17 cellular contexts compared by ENCODE assay signal in genomic region chr22:43077121-43077877, GRCh38. TPM values are rescaled to one million over a fixed set of nuclear protein-coding genes. Genes with fewer than 3 reads are reported as not detected.
DNase-seq lines count a peak whose midpoint lies in the region; ATAC-seq and TF ChIP-seq lines count a peak whose summit lies in the region.
"Had no signal": no experiment of that assay in that cellular context is flagged by ENCODE, and none has a peak within 500 bp of the region (broad histone marks: within the 10 kb centered on the region; RNA-seq: fewer than 3 reads in every experiment).

No MANE protein-coding gene starts in this region.

- H3K9me3 Mint-ChIP-seq in immature natural killer cell (peaks cover 0 to 3% (median 0%) of the 10 kb centered on the region in 6 donors), GM23338 (no peaks in the 10 kb centered on the region; the same call in 2 of the 3 replicates)
- no peaks in the 10 kb centered on the region for H3K9me3 Mint-ChIP-seq in activated T-helper 1 cell treated with anti-CD3 and anti-CD28 coated beads, Interleukin-12 subunit alpha, Interleukin-12 subunit beta, Interleukin-2, Interleukin-4 antibody, amounts not matched to agents 30 ng/mL and 10 ng/mL and 1 ng/mL, durations not matched to agents 14 hours and 24 hours and 36 hours

- H3F3A ChIP-seq in GM23338 (replicated peaks; ENCODE audit: low read depth), result no peaks in the 10 kb centered on the region

- no peaks in the 10 kb centered on the region for H3K4me1 ChIP-seq in GM23338 (ENCODE audit: insufficient read depth)
- H3K4me1 ChIP-seq: uterus had no signal

- DNase-seq in NCI-H2171 treated with DMSO at 0.1 percent for 48 hours (lab: John Stamatoyannopoulos, UW) (peak; percentile 84), cerebellar cortex (ENCODE audit: low spot score) (peak; percentile 93), immature natural killer cell (no peak), retina (peak; percentile 19), GM23338 (ENCODE audit: low spot score) (no peak)
- DNase-seq in activated T-helper 1 cell treated with anti-CD3 and anti-CD28 coated beads, Interleukin-12 subunit alpha, Interleukin-12 subunit beta, Interleukin-2, Interleukin-4 antibody, amounts not matched to agents 30 ng/mL and 10 ng/mL and 1 ng/mL, durations not matched to agents 14 hours and 24 hours and 36 hours (ENCODE audit: low spot score), result no peak
- DNase-seq in activated CD4-positive, alpha-beta T cell treated with anti-CD3 and anti-CD28 coated beads, Interleukin-2, amount 50 U/mL, for 4 hours, result no peak
- DNase-seq: activated CD4-positive, alpha-beta T cell treated with anti-CD3 and anti-CD28 coated beads for 48 hours; activated CD8-positive, alpha-beta memory T cell treated with anti-CD3 and anti-CD28 coated beads, Interleukin-2, amount 50 U/mL, for 4 hours; activated naive CD4-positive, alpha-beta T cell; aorta; kidney glomerular epithelial cell; NCI-H1105; occipital lobe; uterus had no signal

- intact Hi-C loops in activated T-helper 1 cell treated with anti-CD3 and anti-CD28 coated beads, Interleukin-12 subunit alpha, Interleukin-12 subunit beta, Interleukin-2, Interleukin-4 antibody, amounts not matched to agents 30 ng/mL and 10 ng/mL and 1 ng/mL, durations not matched to agents 14 hours and 24 hours and 36 hours (cut with micrococcal nuclease), result no loop called here

- no peak for TF ChIP-seq CTCF in GM23338 (conservative IDR thresholded peaks at IDR 0.05; ENCODE audit: low read depth in 2 of 2)

- H4K20me1 ChIP-seq in GM23338 (replicated peaks; ENCODE audit: insufficient read depth), result no peaks in the 10 kb centered on the region

- H3K27me3 Mint-ChIP-seq in immature natural killer cell (ENCODE audit: low read depth in 3 of 3) (peaks cover 2 to 21% (median 8%) of the 10 kb centered on the region in 3 donors), GM23338 (ENCODE audit: insufficient read depth, low read depth, poor library complexity) (peaks cover 8% of the 10 kb centered on the region)
- H3K27me3 Mint-ChIP-seq in activated T-helper 1 cell treated with anti-CD3 and anti-CD28 coated beads, Interleukin-12 subunit alpha, Interleukin-12 subunit beta, Interleukin-2, Interleukin-4 antibody, amounts not matched to agents 30 ng/mL and 10 ng/mL and 1 ng/mL, durations not matched to agents 14 hours and 24 hours and 36 hours (ENCODE audit: insufficient read depth), result no peaks in the 10 kb centered on the region

- no peaks in the 10 kb centered on the region for H3K79me2 ChIP-seq in GM23338 (replicated peaks; ENCODE audit: insufficient read depth)

- no peak overlapping the region for H2AFZ ChIP-seq in GM23338

- H3K27ac Mint-ChIP-seq in immature natural killer cell (peak overlapping the region in 4 of 6 donors; percentile 22 to 86 (median 71)), GM23338 (no peak overlapping the region)
- H3K27ac Mint-ChIP-seq in activated T-helper 1 cell treated with anti-CD3 and anti-CD28 coated beads, Interleukin-12 subunit alpha, Interleukin-12 subunit beta, Interleukin-2, Interleukin-4 antibody, amounts not matched to agents 30 ng/mL and 10 ng/mL and 1 ng/mL, durations not matched to agents 14 hours and 24 hours and 36 hours, result no peak overlapping the region

- H3K9me2 ChIP-seq in GM23338 (ENCODE audit: insufficient read depth), result no peaks in the 10 kb centered on the region

- ATAC-seq in GM23338, result no peak
- no peak for ATAC-seq in HG02763 (IDR thresholded peaks at IDR 0.05; ENCODE audit: unreplicated experiment)

- no peak overlapping the region for H3K27ac ChIP-seq in GM23338 (ENCODE audit: low read depth)
- H3K27ac ChIP-seq: uterus had no signal

- no peak overlapping the region for H3K4me3 Mint-ChIP-seq in immature natural killer cell
- no peak overlapping the region for H3K4me3 Mint-ChIP-seq in activated T-helper 1 cell treated with anti-CD3 and anti-CD28 coated beads, Interleukin-12 subunit alpha, Interleukin-12 subunit beta, Interleukin-2, Interleukin-4 antibody, amounts not matched to agents 30 ng/mL and 10 ng/mL and 1 ng/mL, durations not matched to agents 14 hours and 24 hours and 36 hours
- no peak overlapping the region for H3K4me3 Mint-ChIP-seq in GM23338

- no peaks in the 10 kb centered on the region for H3K27me3 ChIP-seq in GM23338 (ENCODE audit: insufficient read depth)
- H3K27me3 ChIP-seq: uterus had no signal

- no peaks in the 10 kb centered on the region for H3K36me3 ChIP-seq in GM23338 (ENCODE audit: insufficient read depth)
- H3K36me3 ChIP-seq: uterus had no signal

- no peak overlapping the region for H3K4me2 ChIP-seq in GM23338

- no peak overlapping the region for H3K4me3 ChIP-seq in GM23338
- H3K4me3 ChIP-seq: uterus had no signal

- H3K4me1 Mint-ChIP-seq in immature natural killer cell (peaks cover 24 to 26% of the 10 kb centered on the region in 2 donors), GM23338 (no peaks in the 10 kb centered on the region)
- H3K4me1 Mint-ChIP-seq in activated T-helper 1 cell treated with anti-CD3 and anti-CD28 coated beads, Interleukin-12 subunit alpha, Interleukin-12 subunit beta, Interleukin-2, Interleukin-4 antibody, amounts not matched to agents 30 ng/mL and 10 ng/mL and 1 ng/mL, durations not matched to agents 14 hours and 24 hours and 36 hours (ENCODE audit: low read depth), result no peaks in the 10 kb centered on the region

- H3K36me3 Mint-ChIP-seq in immature natural killer cell (peaks cover 0 to 6% (median 3%) of the 10 kb centered on the region in 3 donors), GM23338 (ENCODE audit: low read depth) (no peaks in the 10 kb centered on the region)
- H3K36me3 Mint-ChIP-seq in activated T-helper 1 cell treated with anti-CD3 and anti-CD28 coated beads, Interleukin-12 subunit alpha, Interleukin-12 subunit beta, Interleukin-2, Interleukin-4 antibody, amounts not matched to agents 30 ng/mL and 10 ng/mL and 1 ng/mL, durations not matched to agents 14 hours and 24 hours and 36 hours (ENCODE audit: low read depth), result peaks cover 1% of the 10 kb centered on the region

TF ChIP-seq in GM23338, 12 proteins besides CTCF, POLR2A, EP300 and RAD21 (continues in another document):
- TF ChIP-seq EZH2phosphoT487 (IDR thresholded peaks at IDR 0.05; ENCODE audit: unreplicated experiment), result no peak
- no peak for TF ChIP-seq STAT1 (IDR thresholded peaks at IDR 0.05; ENCODE audit: unreplicated experiment)
- no peak for TF ChIP-seq JUNB (IDR thresholded peaks at IDR 0.05; ENCODE audit: unreplicated experiment)
- TF ChIP-seq ZNF331 (CRISPR knock-in tag; IDR thresholded peaks at IDR 0.05; ENCODE audit: low read depth), result no peak
- TF ChIP-seq POLR2AphosphoS5 (IDR thresholded peaks at IDR 0.05; ENCODE audit: low read depth), result no peak
- TF ChIP-seq EZH2 (IDR thresholded peaks at IDR 0.05; ENCODE audit: low read depth, unreplicated experiment), result no peak
- TF ChIP-seq, protein P1, sequence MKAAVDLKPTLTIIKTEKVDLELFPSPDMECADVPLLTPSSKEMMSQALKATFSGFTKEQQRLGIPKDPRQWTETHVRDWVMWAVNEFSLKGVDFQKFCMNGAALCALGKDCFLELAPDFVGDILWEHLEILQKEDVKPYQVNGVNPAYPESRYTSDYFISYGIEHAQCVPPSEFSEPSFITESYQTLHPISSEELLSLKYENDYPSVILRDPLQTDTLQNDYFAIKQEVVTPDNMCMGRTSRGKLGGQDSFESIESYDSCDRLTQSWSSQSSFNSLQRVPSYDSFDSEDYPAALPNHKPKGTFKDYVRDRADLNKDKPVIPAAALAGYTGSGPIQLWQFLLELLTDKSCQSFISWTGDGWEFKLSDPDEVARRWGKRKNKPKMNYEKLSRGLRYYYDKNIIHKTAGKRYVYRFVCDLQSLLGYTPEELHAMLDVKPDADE (IDR thresholded peaks at IDR 0.05), result no peak

RNA-seq across cellular contexts. Expression of gene TTLL1, which starts 11.9 kb away (rescaled TPM):
- polyA plus RNA-seq in immature natural killer cell (10 to 100 TPM in 1 of 3 donors, 1 to 10 TPM in 2; 9.4 to 14.4 (median 9.9) TPM), GM23338 (2016; fragmentation: Nextera tagmentation; extraction: Ambion mirVana) (6.2 and 6.8 TPM in 2 replicates)
- total RNA-seq in activated T-helper 1 cell treated with anti-CD3 and anti-CD28 coated beads, Interleukin-12 subunit alpha, Interleukin-12 subunit beta, Interleukin-2, Interleukin-4 antibody, amounts not matched to agents 30 ng/mL and 10 ng/mL and 1 ng/mL, durations not matched to agents 14 hours and 24 hours and 36 hours, result 2.0 TPM in 2 replicates
- 3.5 and 5.5 TPM in 2 replicates for total RNA-seq in GM23338 (2014; rRNA removed; shearing (Covaris generic))

RNA-seq across cellular contexts. Expression of gene BIK, which starts 33.3 kb away (rescaled TPM):
- polyA plus RNA-seq in immature natural killer cell, result 1 to 10 TPM in 1 of 3 donors, under 1 TPM in 1, not detected in 1; 0.45 to 1.6 TPM
- total RNA-seq in activated T-helper 1 cell treated with anti-CD3 and anti-CD28 coated beads, Interleukin-12 subunit alpha, Interleukin-12 subunit beta, Interleukin-2, Interleukin-4 antibody, amounts not matched to agents 30 ng/mL and 10 ng/mL and 1 ng/mL, durations not matched to agents 14 hours and 24 hours and 36 hours, result 2.3 and 2.5 TPM in 2 replicates
- total RNA-seq in GM23338 (2014; rRNA removed; shearing (Covaris generic)), result 5.6 and 9.8 TPM in 2 replicates
- polyA plus RNA-seq in GM23338 (2016; fragmentation: Nextera tagmentation; extraction: Ambion mirVana), result 9.6 and 10.4 TPM in 2 replicates
- total RNA-seq: aorta, LHCN-M2, occipital lobe had no signal

Comparison
In these comparisons a context has a peak if more than half of its experiments do, and no peak if none do; other contexts are left out.
1. DNase-seq: peak in NCI-H2171 treated with DMSO at 0.1 percent for 48 hours (single experiment), cerebellar cortex (single experiment) and retina (single experiment); none in immature natural killer cell (0 of 3), activated T-helper 1 cell treated with anti-CD3 and anti-CD28 coated beads, Interleukin-12 subunit alpha, Interleukin-12 subunit beta, Interleukin-2, Interleukin-4 antibody, amounts not matched to agents 30 ng/mL and 10 ng/mL and 1 ng/mL, durations not matched to agents 14 hours and 24 hours and 36 hours (single experiment), GM23338 (single experiment) and activated CD4-positive, alpha-beta T cell treated with anti-CD3 and anti-CD28 coated beads, Interleukin-2, amount 50 U/mL, for 4 hours (0 of 2).
2. H3K27ac Mint-ChIP-seq: peak in immature natural killer cell (4 of 6); none in activated T-helper 1 cell treated with anti-CD3 and anti-CD28 coated beads, Interleukin-12 subunit alpha, Interleukin-12 subunit beta, Interleukin-2, Interleukin-4 antibody, amounts not matched to agents 30 ng/mL and 10 ng/mL and 1 ng/mL, durations not matched to agents 14 hours and 24 hours and 36 hours (single experiment) and GM23338 (single experiment).